ENCODE assay signal across 8 cellular contexts in the genomic region with DNA sequence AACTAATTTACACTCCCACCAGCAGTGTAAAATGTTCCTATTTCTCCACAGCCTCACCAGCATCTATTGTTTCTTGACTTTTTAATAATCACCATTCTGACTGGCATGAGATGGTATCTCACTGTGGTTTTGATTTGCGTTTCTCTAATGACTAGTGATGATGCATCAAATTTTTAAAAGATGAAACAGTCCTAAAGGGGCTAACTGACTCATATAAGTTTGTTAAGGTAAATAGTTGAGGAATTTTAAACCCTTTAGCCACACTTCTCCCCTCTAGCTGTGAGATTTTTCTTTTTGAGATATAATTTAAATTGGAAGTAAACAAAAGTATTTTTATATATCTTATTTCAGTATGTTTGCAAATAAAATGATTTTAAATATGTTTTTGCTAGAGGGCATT.
DNase-seq lines count a peak whose midpoint lies in the region; ATAC-seq, FAIRE-seq and TF ChIP-seq lines count a peak whose summit lies in the region.
"Not testable (repeated sequence)": the region's sequence is repeated elsewhere in the genome, so short reads cannot be mapped to it uniquely, and the experiment has no call there.

No MANE protein-coding gene starts in this region.

- H2AFZ ChIP-seq in SK-N-SH (ENCODE audit: low read depth); mammary epithelial cell (ENCODE audit: low read depth, low read length): not testable (repeated sequence)

- POLR2A ChIA-PET in SK-N-SH (lab: Yijun Ruan, JAX) = not testable (repeated sequence)

- TF ChIP-seq RAD21 in SK-N-SH (IDR thresholded peaks at IDR 0.05; ENCODE audit: low read length) = not testable (repeated sequence)

- H3K4me1 ChIP-seq in SK-N-SH (ENCODE audit: control insufficient read depth in 1 of 2, insufficient read depth in 2 of 2, low read depth in 1 of 2, low read length in 1 of 2); mammary epithelial cell (ENCODE audit: insufficient read depth, low read length); foreskin keratinocyte: not testable (repeated sequence)

- peaks cover 16% of the 10 kb centered on the region for H3F3A ChIP-seq in SK-N-SH (replicated peaks; ENCODE audit: insufficient read depth)

- BruUV-seq in mammary epithelial cell (replicated peaks; lab: Mats Ljungman, UMichigan) = not testable (repeated sequence)

- dilution Hi-C loops in mammary epithelial cell (cut with HindIII; ENCODE audit: low sequenced_read_pairs) = not testable (repeated sequence)

- not testable (repeated sequence) for H3K79me2 ChIP-seq in SK-N-SH (ENCODE audit: insufficient read depth); mammary epithelial cell (ENCODE audit: insufficient read depth, low read length)

- intact Hi-C loops in mammary epithelial cell (cut with micrococcal nuclease) = not testable (repeated sequence)

- TF ChIP-seq CTCF in 22Rv1 (IDR thresholded peaks at IDR 0.05); SK-N-SH (IDR thresholded peaks at IDR 0.05); mammary epithelial cell (conservative IDR thresholded peaks at IDR 0.05 in 1 of 2, IDR thresholded peaks at IDR 0.05 in 1 of 2; ENCODE audit: extremely low read depth in 1 of 2, insufficient read depth in 1 of 2, low read depth in 1 of 2, low read length in 2 of 2): not testable (repeated sequence)
- TF ChIP-seq CTCF in foreskin keratinocyte (conservative IDR thresholded peaks at IDR 0.05) = peak; percentile 27

- WGBS in SK-N-SH (ENCODE audit: low lambda C conversion rate) = 0% methylated on average over 1 of the region's 1 CpG
- WGBS in mammary epithelial cell (ENCODE audit: low coverage, missing lambda C conversion rate) = 0% methylated on average over 1 of the region's 1 CpG

- peak; percentile 62 for DNase-seq in HCEC 1CT
- peak; percentile 24 for DNase-seq in HTR-8/SVneo (ENCODE audit: insufficient read length, low spot score)
- DNase-seq in RCC 7860 (ENCODE audit: low spot score) = peak; percentile 79
- not testable (repeated sequence) for DNase-seq in SK-N-SH
- DNase-seq in mammary epithelial cell = peak; percentile 58
- DNase-seq in foreskin keratinocyte = peak; percentile 65 to 84
- DNase-seq in non-pigmented ciliary epithelial cell (ENCODE audit: low read depth) = peak; percentile 6

- not testable (repeated sequence) for TF ChIP-seq EP300 in SK-N-SH (IDR thresholded peaks at IDR 0.05; ENCODE audit: borderline replicate concordance in 1 of 2, low read depth in 1 of 2, low read length in 1 of 2)

- peak overlapping the region; percentile 62 for H3K27ac ChIP-seq in 22Rv1
- not testable (repeated sequence) for H3K27ac ChIP-seq in SK-N-SH (ENCODE audit: low read depth in 2 of 2, low read length in 1 of 2); mammary epithelial cell (ENCODE audit: insufficient read depth, low read depth, low read length); foreskin keratinocyte

- ATAC-seq in foreskin keratinocyte = peak; percentile 85

- H3K4me3 ChIP-seq in SK-N-SH (ENCODE audit: low read depth in 2 of 2, low read length in 1 of 2); mammary epithelial cell (replicated peaks in 1 of 3; ENCODE audit: insufficient read depth in 1 of 3, low read depth in 2 of 3, low read length in 3 of 3): not testable (repeated sequence)

- H3K9me2 ChIP-seq in SK-N-SH = not testable (repeated sequence)

- in situ Hi-C loops in mammary epithelial cell (cut with MboI; ENCODE audit: low sequenced_read_pairs in 2 of 2) = not testable (repeated sequence)

- CTCF ChIA-PET in SK-N-SH (lab: Yijun Ruan, JAX) (interaction anchor here (0.6 to 1.0 kb wide), 2 partner anchors 40 to 750 kb away, joined by 3 read pairs; no protein-coding TSS in a partner anchor), mammary epithelial cell (lab: Charles Lee; ENCODE audit: low non-redundant PET) (interaction anchor here (0.6 kb wide), 1 partner anchor 1389 kb away, joined by 8 read pairs; no protein-coding TSS in a partner anchor)

- H3K36me3 ChIP-seq in SK-N-SH (replicated peaks in 1 of 2; ENCODE audit: control insufficient read depth in 1 of 2, insufficient read depth in 2 of 2, low read length in 1 of 2); mammary epithelial cell (ENCODE audit: insufficient read depth, low read length): not testable (repeated sequence)

- H4K20me1 ChIP-seq in SK-N-SH (ENCODE audit: insufficient read depth); mammary epithelial cell (ENCODE audit: insufficient read depth, low read length): not testable (repeated sequence)

- not testable (repeated sequence) for H3K9ac ChIP-seq in SK-N-SH; mammary epithelial cell (ENCODE audit: insufficient read depth, low read length)

- not testable (repeated sequence) for H3K9me3 ChIP-seq in SK-N-SH; mammary epithelial cell (replicated peaks; ENCODE audit: insufficient read depth, low read length)

- H3K27me3 ChIP-seq in SK-N-SH (ENCODE audit: insufficient read depth); mammary epithelial cell (ENCODE audit: insufficient read depth, low read length); foreskin keratinocyte: not testable (repeated sequence)

- H3K4me2 ChIP-seq in SK-N-SH; mammary epithelial cell (ENCODE audit: insufficient read depth, low read depth, low read length): not testable (repeated sequence)

- not testable (repeated sequence) for FAIRE-seq in HTR-8/SVneo (lab: Jason Lieb, UNC)
- FAIRE-seq in RCC 7860 (lab: Jason Lieb, UNC) = peak; percentile 91

TF ChIP-seq in SK-N-SH, 30 proteins besides CTCF, POLR2A, EP300 and RAD21:
- TF ChIP-seq JUND (IDR thresholded peaks at IDR 0.05) = 0 out of 2 replicates have a peak, but pooled peaks have one; percentile 3
- TF ChIP-seq FOSL2 (IDR thresholded peaks at IDR 0.05; ENCODE audit: borderline replicate concordance, low read depth) = peak; percentile 22; the same call in 1 of the 2 replicates
